Comparison of ENCODE assay signal across 29 cellular contexts in the genomic region with DNA sequence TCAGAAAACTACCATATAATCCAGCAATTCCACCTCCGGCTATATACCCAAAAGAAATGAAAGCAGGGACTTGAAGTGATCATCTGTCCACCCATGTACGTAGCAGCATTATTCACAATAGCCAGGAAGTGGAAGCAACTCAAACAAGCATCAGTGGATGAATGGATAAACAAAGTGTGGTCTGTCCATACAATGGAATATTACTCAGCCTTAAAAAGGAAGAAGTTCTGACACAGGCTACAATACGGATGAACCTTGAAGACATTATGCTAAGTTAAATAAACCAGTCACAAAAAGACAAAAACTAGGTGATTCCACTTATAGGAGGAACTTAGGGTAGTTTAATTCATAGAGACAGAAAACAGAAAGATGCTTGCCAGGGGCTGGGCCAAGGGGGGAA.
"Had no signal": no experiment of that assay in that cellular context is flagged by ENCODE, and none has a peak within 500 bp of the region (broad histone marks: within the 10 kb centered on the region; RNA-seq: fewer than 3 reads in every experiment).

No MANE protein-coding gene starts in this region.

- H3K4me3 Mint-ChIP-seq: effector memory CD8-positive, alpha-beta T cell; endodermal cell; mesothelial cell of epicardium; naive B cell; naive thymus-derived CD8-positive, alpha-beta T cell had no signal

- ATAC-seq: effector memory CD8-positive, alpha-beta T cell; esophagus mucosa; gastrocnemius medialis; heart right ventricle; left cardiac atrium; left lung; left ventricle myocardium superior; lower lobe of right lung; mucosa of descending colon; naive thymus-derived CD8-positive, alpha-beta T cell had no signal

- H3K9me3 Mint-ChIP-seq: effector memory CD8-positive, alpha-beta T cell; endodermal cell; mesothelial cell of epicardium; naive thymus-derived CD8-positive, alpha-beta T cell had no signal

- H3K9me3 ChIP-seq: esophagus squamous epithelium, gastrocnemius medialis, heart right ventricle, left lung, lower lobe of right lung, mucosa of descending colon had no signal

- DNase-seq: dermis blood vessel endothelial cell; dorsolateral prefrontal cortex; effector CD4-positive, alpha-beta T cell; effector memory CD8-positive, alpha-beta T cell; endodermal cell; erythroblast; esophagus squamous epithelium; foreskin fibroblast; foreskin melanocyte; gastrocnemius medialis; glutamatergic neuron; head of caudate nucleus; heart right ventricle; hippocampal formation; left cardiac atrium; left lung; left ventricle myocardium superior; lower lobe of right lung; mesenchymal stem cell; mucosa of descending colon; naive B cell; naive thymus-derived CD8-positive, alpha-beta T cell had no signal

- FAIRE-seq: endometrium, islet of Langerhans, keratinocyte had no signal

- H3K27ac ChIP-seq: coronary artery, dorsolateral prefrontal cortex, epithelial cell of prostate, esophagus squamous epithelium, gastrocnemius medialis, heart right ventricle, left lung, lower lobe of right lung had no signal

- H3K4me1 ChIP-seq: gastrocnemius medialis had no signal

- H3K4me3 ChIP-seq: coronary artery, dorsolateral prefrontal cortex, esophagus squamous epithelium, gastrocnemius medialis, heart right ventricle, left lung, lower lobe of right lung, mucosa of descending colon had no signal

- H3K27ac Mint-ChIP-seq: effector memory CD8-positive, alpha-beta T cell; endodermal cell; mesothelial cell of epicardium; naive B cell; naive thymus-derived CD8-positive, alpha-beta T cell had no signal

- H3K27me3 ChIP-seq: dorsolateral prefrontal cortex, esophagus squamous epithelium, gastrocnemius medialis, left lung had no signal

- H3K36me3 Mint-ChIP-seq: naive B cell; naive thymus-derived CD8-positive, alpha-beta T cell had no signal
